8 cellular contexts compared by ENCODE assay signal in genomic region chr11:65574147-65574962, GRCh38. TPM values are rescaled to one million over a fixed set of nuclear protein-coding genes. Genes with fewer than 3 reads are reported as not detected.
A peak's percentile ranks its signal among the peaks of the same experiment; 100 is the strongest.
DNase-seq lines count a peak whose midpoint lies in the region; ATAC-seq, FAIRE-seq and TF ChIP-seq lines count a peak whose summit lies in the region.

No MANE protein-coding gene starts in this region.

- intact Hi-C loops in activated T-helper 1 cell treated with anti-CD3 and anti-CD28 coated beads, Interleukin-12 subunit alpha, Interleukin-12 subunit beta, Interleukin-2, Interleukin-4 antibody, amounts not matched to agents 30 ng/mL and 10 ng/mL and 1 ng/mL, durations not matched to agents 14 hours and 24 hours and 36 hours (cut with micrococcal nuclease), result loop anchor here (1.0 to 5.0 kb wide), 6 partner anchors 34 to 697 kb away; partner anchors contain the start of genes ATG2A, BANF1, EHD1 and EIF1AD
- intact Hi-C loops in natural killer cell (cut with micrococcal nuclease), result loop anchor here (1.0 to 5.0 kb wide), 4 partner anchors 34 to 187 kb away; partner anchors contain the start of genes FRMD8, MAP3K11 and PCNX3

- TF ChIP-seq CTCF in BE2C (IDR thresholded peaks at IDR 0.05; ENCODE audit: low read depth, low read length) (peak; percentile 33), HL-60 (IDR thresholded peaks at IDR 0.05; ENCODE audit: insufficient read depth, low read length) (peak; percentile 58), natural killer cell (IDR thresholded peaks at IDR 0.05) (peak; percentile 79)

- H3K4me3 ChIP-seq in BE2C (ENCODE audit: low read depth, low read length), result peak overlapping the region; percentile 20; the same call in 1 of the 2 replicates
- H3K4me3 ChIP-seq in HL-60 (replicated peaks; ENCODE audit: insufficient read depth, low read length), result peak overlapping the region; percentile 81

- DNase-seq in BE2C (peak; percentile 83), HL-60 (ENCODE audit: low read depth in 1 of 2, low spot score in 1 of 2) (peak; percentile 98), RCC 7860 (ENCODE audit: low spot score) (peak; percentile 92), fibroblast of gingiva (ENCODE audit: low read depth) (peak; percentile 95), natural killer cell (peak; percentile 85)
- peak; percentile 92 for DNase-seq in activated T-helper 1 cell treated with anti-CD3 and anti-CD28 coated beads, Interleukin-12 subunit alpha, Interleukin-12 subunit beta, Interleukin-2, Interleukin-4 antibody, amounts not matched to agents 30 ng/mL and 10 ng/mL and 1 ng/mL, durations not matched to agents 14 hours and 24 hours and 36 hours (ENCODE audit: low spot score)
- peak; percentile 95 for DNase-seq in stimulated activated naive B cell treated with anti-CD40 and anti-IgM and Interleukin-4, amounts not matched to agents 10 μg/mL and 1 μg/mL and 100 μg/mL, for 72 hours

- H3K27me3 ChIP-seq in BE2C, result no peaks in the 10 kb centered on the region
- H3K27me3 ChIP-seq in HL-60 (ENCODE audit: insufficient read depth, poor library complexity, severe bottlenecking), result no peaks in the 10 kb centered on the region

- H3K27ac Mint-ChIP-seq in activated T-helper 1 cell treated with anti-CD3 and anti-CD28 coated beads, Interleukin-12 subunit alpha, Interleukin-12 subunit beta, Interleukin-2, Interleukin-4 antibody, amounts not matched to agents 30 ng/mL and 10 ng/mL and 1 ng/mL, durations not matched to agents 14 hours and 24 hours and 36 hours, result peak overlapping the region; percentile 89
- peak overlapping the region; percentile 97 to 99 for H3K27ac Mint-ChIP-seq in natural killer cell
- H3K27ac Mint-ChIP-seq in stimulated activated naive B cell treated with anti-CD40 and anti-IgM and Interleukin-4, amounts not matched to agents 10 μg/mL and 1 μg/mL and 100 μg/mL, for 72 hours, result peak overlapping the region; percentile 97

- H3K36me3 Mint-ChIP-seq in activated T-helper 1 cell treated with anti-CD3 and anti-CD28 coated beads, Interleukin-12 subunit alpha, Interleukin-12 subunit beta, Interleukin-2, Interleukin-4 antibody, amounts not matched to agents 30 ng/mL and 10 ng/mL and 1 ng/mL, durations not matched to agents 14 hours and 24 hours and 36 hours (ENCODE audit: low read depth), result peaks cover 26% of the 10 kb centered on the region
- H3K36me3 Mint-ChIP-seq in natural killer cell, result no peaks in the 10 kb centered on the region
- H3K36me3 Mint-ChIP-seq in stimulated activated naive B cell treated with anti-CD40 and anti-IgM and Interleukin-4, amounts not matched to agents 10 μg/mL and 1 μg/mL and 100 μg/mL, for 72 hours, result peaks cover 21 to 41% of the 10 kb centered on the region in 2 donors

- H3K27me3 Mint-ChIP-seq in activated T-helper 1 cell treated with anti-CD3 and anti-CD28 coated beads, Interleukin-12 subunit alpha, Interleukin-12 subunit beta, Interleukin-2, Interleukin-4 antibody, amounts not matched to agents 30 ng/mL and 10 ng/mL and 1 ng/mL, durations not matched to agents 14 hours and 24 hours and 36 hours (ENCODE audit: insufficient read depth), result no peaks in the 10 kb centered on the region
- no peaks in the 10 kb centered on the region for H3K27me3 Mint-ChIP-seq in natural killer cell (ENCODE audit: low read depth in 2 of 2)
- no peaks in the 10 kb centered on the region for H3K27me3 Mint-ChIP-seq in stimulated activated naive B cell treated with anti-CD40 and anti-IgM and Interleukin-4, amounts not matched to agents 10 μg/mL and 1 μg/mL and 100 μg/mL, for 72 hours

- peaks cover 4% of the 10 kb centered on the region; the same call in 1 of the 2 replicates for H3K36me3 ChIP-seq in BE2C

- no peaks in the 10 kb centered on the region for H3K9me3 ChIP-seq in BE2C

- peak overlapping the region; percentile 91 for H3K27ac ChIP-seq in HL-60 (replicated peaks)

- no peak for FAIRE-seq in RCC 7860 (lab: Jason Lieb, UNC)

- no peaks in the 10 kb centered on the region for H3K4me1 ChIP-seq in BE2C

- no peaks in the 10 kb centered on the region for H3K9me3 Mint-ChIP-seq in activated T-helper 1 cell treated with anti-CD3 and anti-CD28 coated beads, Interleukin-12 subunit alpha, Interleukin-12 subunit beta, Interleukin-2, Interleukin-4 antibody, amounts not matched to agents 30 ng/mL and 10 ng/mL and 1 ng/mL, durations not matched to agents 14 hours and 24 hours and 36 hours
- H3K9me3 Mint-ChIP-seq in natural killer cell, result no peaks in the 10 kb centered on the region
- no peaks in the 10 kb centered on the region for H3K9me3 Mint-ChIP-seq in stimulated activated naive B cell treated with anti-CD40 and anti-IgM and Interleukin-4, amounts not matched to agents 10 μg/mL and 1 μg/mL and 100 μg/mL, for 72 hours

- peak overlapping the region; percentile 89 for H3K4me3 Mint-ChIP-seq in activated T-helper 1 cell treated with anti-CD3 and anti-CD28 coated beads, Interleukin-12 subunit alpha, Interleukin-12 subunit beta, Interleukin-2, Interleukin-4 antibody, amounts not matched to agents 30 ng/mL and 10 ng/mL and 1 ng/mL, durations not matched to agents 14 hours and 24 hours and 36 hours
- H3K4me3 Mint-ChIP-seq in natural killer cell, result peak overlapping the region; percentile 95
- H3K4me3 Mint-ChIP-seq in stimulated activated naive B cell treated with anti-CD40 and anti-IgM and Interleukin-4, amounts not matched to agents 10 μg/mL and 1 μg/mL and 100 μg/mL, for 72 hours, result peak overlapping the region; percentile 88 to 91

- peaks cover 49% of the 10 kb centered on the region for H3K4me1 Mint-ChIP-seq in activated T-helper 1 cell treated with anti-CD3 and anti-CD28 coated beads, Interleukin-12 subunit alpha, Interleukin-12 subunit beta, Interleukin-2, Interleukin-4 antibody, amounts not matched to agents 30 ng/mL and 10 ng/mL and 1 ng/mL, durations not matched to agents 14 hours and 24 hours and 36 hours (ENCODE audit: low read depth)
- H3K4me1 Mint-ChIP-seq in natural killer cell, result peaks cover 63 to 89% of the 10 kb centered on the region in 2 donors
- peaks cover 42 to 80% of the 10 kb centered on the region in 2 donors for H3K4me1 Mint-ChIP-seq in stimulated activated naive B cell treated with anti-CD40 and anti-IgM and Interleukin-4, amounts not matched to agents 10 μg/mL and 1 μg/mL and 100 μg/mL, for 72 hours

- ATAC-seq in GM19035 (IDR thresholded peaks at IDR 0.05; ENCODE audit: unreplicated experiment) (peak; percentile 24), natural killer cell (peak; percentile 30 to 64 (median 46))
- ATAC-seq in stimulated activated naive B cell treated with anti-CD40 and anti-IgM and Interleukin-4, amounts not matched to agents 10 μg/mL and 1 μg/mL and 100 μg/mL, for 72 hours (replicated peaks), result peak; percentile 37 to 52

RNA-seq across cellular contexts. Expression of gene EHBP1L1, which starts 1.5 kb away (rescaled TPM):
- 3.9 TPM for polyA plus RNA-seq in BE2C (2012; ENCODE audit: insufficient read depth, insufficient read length, low read depth)
- 168 and 178 TPM in 2 replicates for total RNA-seq in activated T-helper 1 cell treated with anti-CD3 and anti-CD28 coated beads, Interleukin-12 subunit alpha, Interleukin-12 subunit beta, Interleukin-2, Interleukin-4 antibody, amounts not matched to agents 30 ng/mL and 10 ng/mL and 1 ng/mL, durations not matched to agents 14 hours and 24 hours and 36 hours
- 100 to 1,000 TPM; 129 to 137 (median 135) TPM for total RNA-seq in natural killer cell

RNA-seq across cellular contexts. Expression of gene FAM89B, which starts 2.0 kb away (rescaled TPM):
- polyA plus RNA-seq in BE2C (2012; ENCODE audit: insufficient read depth, insufficient read length, low read depth), result 68.0 TPM
- 50.4 and 50.6 TPM in 2 replicates for total RNA-seq in activated T-helper 1 cell treated with anti-CD3 and anti-CD28 coated beads, Interleukin-12 subunit alpha, Interleukin-12 subunit beta, Interleukin-2, Interleukin-4 antibody, amounts not matched to agents 30 ng/mL and 10 ng/mL and 1 ng/mL, durations not matched to agents 14 hours and 24 hours and 36 hours
- 10 to 100 TPM; 41.4 to 52.4 (median 44.6) TPM for total RNA-seq in natural killer cell

RNA-seq across cellular contexts. Expression of gene ZNRD2, which starts 4.1 kb away (rescaled TPM):
- polyA plus RNA-seq in BE2C (2012; ENCODE audit: insufficient read depth, insufficient read length, low read depth), result 321 TPM
- 94.6 and 96.9 TPM in 2 replicates for total RNA-seq in activated T-helper 1 cell treated with anti-CD3 and anti-CD28 coated beads, Interleukin-12 subunit alpha, Interleukin-12 subunit beta, Interleukin-2, Interleukin-4 antibody, amounts not matched to agents 30 ng/mL and 10 ng/mL and 1 ng/mL, durations not matched to agents 14 hours and 24 hours and 36 hours
- total RNA-seq in natural killer cell, result 10 to 100 TPM; 40.9 to 64.1 (median 60.0) TPM

RNA-seq across cellular contexts. Expression of gene LTBP3, which starts 16.2 kb away (rescaled TPM):
- polyA plus RNA-seq in BE2C (2012; ENCODE audit: insufficient read depth, insufficient read length, low read depth), result 99.8 TPM
- total RNA-seq in activated T-helper 1 cell treated with anti-CD3 and anti-CD28 coated beads, Interleukin-12 subunit alpha, Interleukin-12 subunit beta, Interleukin-2, Interleukin-4 antibody, amounts not matched to agents 30 ng/mL and 10 ng/mL and 1 ng/mL, durations not matched to agents 14 hours and 24 hours and 36 hours, result 97.9 and 103 TPM in 2 replicates
- total RNA-seq in natural killer cell, result 100 to 1,000 TPM; 121 to 155 (median 140) TPM

RNA-seq across cellular contexts. Expression of gene KCNK7, which starts 21.2 kb away (rescaled TPM):
- polyA plus RNA-seq in BE2C (2012; ENCODE audit: insufficient read depth, insufficient read length, low read depth), result 2.2 TPM
- 1.6 and 2.0 TPM in 2 replicates for total RNA-seq in activated T-helper 1 cell treated with anti-CD3 and anti-CD28 coated beads, Interleukin-12 subunit alpha, Interleukin-12 subunit beta, Interleukin-2, Interleukin-4 antibody, amounts not matched to agents 30 ng/mL and 10 ng/mL and 1 ng/mL, durations not matched to agents 14 hours and 24 hours and 36 hours
- total RNA-seq in natural killer cell, result 10 to 100 TPM in 1 of 3 donors, 1 to 10 TPM in 2; 6.3 to 11.2 (median 7.1) TPM

Comparison
In these comparisons a context has a peak if more than half of its experiments do, and no peak if none do; other contexts are left out.
1. Peak in every context shown above with its lines: DNase-seq, ATAC-seq, H3K4me3 ChIP-seq and H3K27ac ChIP-seq.